In genomic region chr5:172559004-172559932, GRCh38 we compare ENCODE assay signal across 9 cellular contexts.
DNase-seq lines count a peak whose midpoint lies in the region; ATAC-seq and TF ChIP-seq lines count a peak whose summit lies in the region.
"Had no signal": no experiment of that assay in that cellular context is flagged by ENCODE, and none has a peak within 500 bp of the region (broad histone marks: within the 10 kb centered on the region; RNA-seq: fewer than 3 reads in every experiment).

No MANE protein-coding gene starts in this region.

- no peaks in the 10 kb centered on the region for H3K9me3 Mint-ChIP-seq in activated CD8-positive, alpha-beta T cell treated with anti-CD3 and anti-CD28 coated beads, Interleukin-2, amount 10 ng/mL, durations not matched to agents 7 days and 5 days (ENCODE audit: insufficient read depth)
- H3K9me3 Mint-ChIP-seq in activated CD4-positive, alpha-beta memory T cell treated with anti-CD3 and anti-CD28 coated beads for 36 hours, result no peaks in the 10 kb centered on the region

- peak overlapping the region; percentile 61 for H3K4me2 ChIP-seq in GM23248 (ENCODE audit: unreplicated experiment)

- peak; percentile 90 for DNase-seq in GM23248
- DNase-seq in adipocyte (ENCODE audit: low read depth), result peak; percentile 66
- DNase-seq in left ventricle myocardium inferior, result peak; percentile 71
- no peak for DNase-seq in stimulated activated CD4-positive, alpha-beta T cell treated with anti-CD3 and anti-CD28 coated beads, Interleukin-15, amount 100 ng/mL, for 24 hours
- DNase-seq in activated CD8-positive, alpha-beta T cell treated with anti-CD3 and anti-CD28 coated beads, Interleukin-2, amount 10 ng/mL, durations not matched to agents 7 days and 5 days, result no peak
- DNase-seq in activated CD4-positive, alpha-beta memory T cell treated with anti-CD3 and anti-CD28 coated beads for 36 hours, result no peak
- no peak for DNase-seq in SKM-1 (lab: John Stamatoyannopoulos, UW; ENCODE audit: unreplicated experiment)
- DNase-seq: activated effector memory CD4-positive, alpha-beta T cell treated with Interleukin-2 at 50 U/mL for 16 hours had no signal

- peak overlapping the region; percentile 52 for H3K4me3 ChIP-seq in GM23248
- peak overlapping the region; percentile 59 for H3K4me3 ChIP-seq in adipocyte (ENCODE audit: low read length)
- peak overlapping the region; percentile 41 for H3K4me3 ChIP-seq in left ventricle myocardium inferior
- H3K4me3 ChIP-seq in skeletal muscle tissue (ENCODE audit: low read length in 3 of 3), result peak overlapping the region; percentile 20 to 55 (median 50)

- CTCF ChIA-PET in activated CD8-positive, alpha-beta T cell treated with anti-CD3 and anti-CD28 coated beads, Interleukin-2, amount 10 ng/mL, durations not matched to agents 7 days and 5 days (lab: Charles Lee), result no interaction called here
- CTCF ChIA-PET in activated CD4-positive, alpha-beta memory T cell treated with anti-CD3 and anti-CD28 coated beads for 36 hours (lab: Charles Lee), result no interaction called here

- no peaks in the 10 kb centered on the region for H3K4me1 Mint-ChIP-seq in activated CD8-positive, alpha-beta T cell treated with anti-CD3 and anti-CD28 coated beads, Interleukin-2, amount 10 ng/mL, durations not matched to agents 7 days and 5 days (ENCODE audit: low read depth)
- H3K4me1 Mint-ChIP-seq in activated CD4-positive, alpha-beta memory T cell treated with anti-CD3 and anti-CD28 coated beads for 36 hours (ENCODE audit: low read depth), result no peaks in the 10 kb centered on the region

- in situ Hi-C loops in GM23248 (cut with MboI), result no loop called here

- H4K20me1 ChIP-seq in GM23248 (ENCODE audit: insufficient read depth), result no peaks in the 10 kb centered on the region

- 26 to 28% methylated on average over 21 to 23 of the region's 23 CpGs for WGBS in GM23248 (ENCODE audit: low coverage in 1 of 2, low lambda C conversion rate in 2 of 2, missing lambda C conversion rate in 2 of 2), 2 experiments

- POLR2A ChIA-PET in activated CD8-positive, alpha-beta T cell treated with anti-CD3 and anti-CD28 coated beads, Interleukin-2, amount 10 ng/mL, durations not matched to agents 7 days and 5 days (lab: Charles Lee), result no interaction called here
- POLR2A ChIA-PET in activated CD4-positive, alpha-beta memory T cell treated with anti-CD3 and anti-CD28 coated beads for 36 hours (lab: Charles Lee), result no interaction called here

- no peak for TF ChIP-seq CTCF in left ventricle myocardium inferior (IDR thresholded peaks at IDR 0.05; ENCODE audit: borderline replicate concordance)

- H3K27ac ChIP-seq in GM23248 (no peak overlapping the region), left ventricle myocardium inferior (replicated peaks) (peak overlapping the region; percentile 87), skeletal muscle tissue (ENCODE audit: low read depth, low read length) (no peak overlapping the region)

- H3F3A ChIP-seq in GM23248 (ENCODE audit: insufficient read depth), result no peaks in the 10 kb centered on the region

- no peaks in the 10 kb centered on the region for H3K27me3 Mint-ChIP-seq in activated CD8-positive, alpha-beta T cell treated with anti-CD3 and anti-CD28 coated beads, Interleukin-2, amount 10 ng/mL, durations not matched to agents 7 days and 5 days (ENCODE audit: low read depth)
- peaks cover 12% of the 10 kb centered on the region for H3K27me3 Mint-ChIP-seq in activated CD4-positive, alpha-beta memory T cell treated with anti-CD3 and anti-CD28 coated beads for 36 hours

- H3K9ac ChIP-seq in GM23248 (0 out of 2 replicates have a peak overlapping the region, but pooled peaks have one; percentile 34), adipocyte (ENCODE audit: low read length) (no peak overlapping the region), skeletal muscle tissue (ENCODE audit: low read depth in 1 of 3, low read length in 3 of 3) (peak overlapping the region in 2 of 3 donors; percentile 48 to 60)

- H3K36me3 Mint-ChIP-seq in activated CD8-positive, alpha-beta T cell treated with anti-CD3 and anti-CD28 coated beads, Interleukin-2, amount 10 ng/mL, durations not matched to agents 7 days and 5 days (ENCODE audit: low read depth), result no peaks in the 10 kb centered on the region
- H3K36me3 Mint-ChIP-seq in activated CD4-positive, alpha-beta memory T cell treated with anti-CD3 and anti-CD28 coated beads for 36 hours, result no peaks in the 10 kb centered on the region

- H3K27me3 ChIP-seq in GM23248 (replicated peaks; ENCODE audit: insufficient read depth), result peaks cover 43% of the 10 kb centered on the region
- H3K27me3 ChIP-seq in adipocyte (replicated peaks; ENCODE audit: control insufficient read depth, insufficient read depth, low read length), result peaks cover 29% of the 10 kb centered on the region
- no peaks in the 10 kb centered on the region for H3K27me3 ChIP-seq in left ventricle myocardium inferior (ENCODE audit: low read depth)
- peaks cover 0 to 6% (median 6%) of the 10 kb centered on the region in 3 donors for H3K27me3 ChIP-seq in skeletal muscle tissue (ENCODE audit: control insufficient read depth in 3 of 3, insufficient read depth in 3 of 3, low read length in 3 of 3)

- H3K9me3 ChIP-seq in GM23248 (ENCODE audit: low read depth) (no peaks in the 10 kb centered on the region), adipocyte (ENCODE audit: control insufficient read depth, low read length) (peaks cover 4% of the 10 kb centered on the region), left ventricle myocardium inferior (replicated peaks) (no peaks in the 10 kb centered on the region), skeletal muscle tissue (ENCODE audit: control insufficient read depth in 3 of 3, low read length in 3 of 3) (no peaks in the 10 kb centered on the region)

- H3K4me3 Mint-ChIP-seq in activated CD8-positive, alpha-beta T cell treated with anti-CD3 and anti-CD28 coated beads, Interleukin-2, amount 10 ng/mL, durations not matched to agents 7 days and 5 days, result no peak overlapping the region
- no peak overlapping the region for H3K4me3 Mint-ChIP-seq in activated CD4-positive, alpha-beta memory T cell treated with anti-CD3 and anti-CD28 coated beads for 36 hours

- no peak for ATAC-seq in activated CD8-positive, alpha-beta T cell treated with anti-CD3 and anti-CD28 coated beads, Interleukin-2, amount 10 ng/mL, durations not matched to agents 7 days and 5 days

- peak overlapping the region; percentile 48; the same call in 1 of the 2 replicates for H2AFZ ChIP-seq in GM23248

- intact Hi-C loops in left ventricle myocardium inferior (cut with micrococcal nuclease), result no loop called here
- intact Hi-C loops in activated CD4-positive, alpha-beta memory T cell treated with anti-CD3 and anti-CD28 coated beads for 36 hours (cut with micrococcal nuclease), result no loop called here

- 0 out of 2 replicates have a peak, but pooled peaks cover 3% of the 10 kb centered on the region for H3K4me1 ChIP-seq in GM23248 (ENCODE audit: insufficient read depth)
- H3K4me1 ChIP-seq in adipocyte (ENCODE audit: control insufficient read depth, insufficient read depth, low read length), result peaks cover 7% of the 10 kb centered on the region
- peaks cover 48% of the 10 kb centered on the region for H3K4me1 ChIP-seq in left ventricle myocardium inferior
- peaks cover 8 to 20% (median 19%) of the 10 kb centered on the region in 3 donors for H3K4me1 ChIP-seq in skeletal muscle tissue (ENCODE audit: control insufficient read depth in 3 of 3, insufficient read depth in 3 of 3, low read length in 3 of 3)

- no peaks in the 10 kb centered on the region for H3K36me3 ChIP-seq in GM23248 (ENCODE audit: low read depth)
- no peaks in the 10 kb centered on the region for H3K36me3 ChIP-seq in adipocyte (ENCODE audit: control insufficient read depth, insufficient read depth, low read length, severe bottlenecking)
- no peaks in the 10 kb centered on the region for H3K36me3 ChIP-seq in left ventricle myocardium inferior
- no peaks in the 10 kb centered on the region for H3K36me3 ChIP-seq in skeletal muscle tissue (ENCODE audit: control insufficient read depth in 3 of 3, insufficient read depth in 3 of 3, low read length in 3 of 3)

- H3K79me2 ChIP-seq in GM23248 (ENCODE audit: insufficient read depth), result no peaks in the 10 kb centered on the region

- no peaks in the 10 kb centered on the region for H3K9me2 ChIP-seq in GM23248 (ENCODE audit: insufficient read depth)

- no peak overlapping the region for H3K27ac Mint-ChIP-seq in activated CD8-positive, alpha-beta T cell treated with anti-CD3 and anti-CD28 coated beads, Interleukin-2, amount 10 ng/mL, durations not matched to agents 7 days and 5 days
- H3K27ac Mint-ChIP-seq in activated CD4-positive, alpha-beta memory T cell treated with anti-CD3 and anti-CD28 coated beads for 36 hours, result no peak overlapping the region

Comparison
In these comparisons a context has a peak if more than half of its experiments do, and no peak if none do; other contexts are left out.
1. DNase-seq: peak in GM23248 (single experiment), adipocyte (single experiment) and left ventricle myocardium inferior (single experiment); none in stimulated activated CD4-positive, alpha-beta T cell treated with anti-CD3 and anti-CD28 coated beads, Interleukin-15, amount 100 ng/mL, for 24 hours (single experiment), activated CD8-positive, alpha-beta T cell treated with anti-CD3 and anti-CD28 coated beads, Interleukin-2, amount 10 ng/mL, durations not matched to agents 7 days and 5 days (single experiment), activated CD4-positive, alpha-beta memory T cell treated with anti-CD3 and anti-CD28 coated beads for 36 hours (single experiment) and SKM-1 (single experiment).
2. Peak in every context shown above with its lines, with median percentiles within 50 percentile points of each other: H3K4me3 ChIP-seq.